Comparison of ENCODE assay signal across 8 cellular contexts in genomic region chr2:68158134-68158447, GRCh38. TPM values are rescaled to one million over a fixed set of nuclear protein-coding genes. Genes with fewer than 3 reads are reported as not detected.
A peak's percentile ranks its signal among the peaks of the same experiment; 100 is the strongest.
DNase-seq lines count a peak whose midpoint lies in the region; ATAC-seq and TF ChIP-seq lines count a peak whose summit lies in the region.

No MANE protein-coding gene starts in this region.

- no peak for ATAC-seq in lung (ENCODE audit: insufficient read depth, low FRiP score)
- ATAC-seq in upper lobe of left lung (ENCODE audit: low FRiP score in 2 of 2): no peak
- no peak for ATAC-seq in HG03432 (IDR thresholded peaks at IDR 0.05; ENCODE audit: unreplicated experiment)

- H3K4me1 Mint-ChIP-seq in activated naive CD4-positive, alpha-beta T cell treated with anti-CD3 and anti-CD28 coated beads for 36 hours (ENCODE audit: low read depth): peaks cover 50% of the 10 kb centered on the region

- TF ChIP-seq POLR2A in upper lobe of left lung (IDR thresholded peaks at IDR 0.05): peak in 1 of 4 donors; percentile 2

- H3K4me1 ChIP-seq in lung (ENCODE audit: control insufficient read depth in 2 of 2, insufficient read depth in 2 of 2, low read length in 2 of 2) (peaks cover 0 to 3% of the 10 kb centered on the region in 2 donors), upper lobe of left lung (peaks cover 15 to 37% (median 25%) of the 10 kb centered on the region in 4 donors)

- H3K27me3 ChIP-seq in lung (ENCODE audit: control insufficient read depth, insufficient read depth): no peaks in the 10 kb centered on the region
- H3K27me3 ChIP-seq in upper lobe of left lung: no peaks in the 10 kb centered on the region

- peaks cover 1 to 9% of the 10 kb centered on the region in 2 donors for H3K36me3 ChIP-seq in lung (ENCODE audit: control insufficient read depth in 2 of 2, insufficient read depth in 2 of 2, low read length in 2 of 2)
- H3K36me3 ChIP-seq in upper lobe of left lung: peaks cover 3 to 31% (median 11%) of the 10 kb centered on the region in 4 donors

- H3K9me3 ChIP-seq in lung (ENCODE audit: control insufficient read depth in 2 of 2, insufficient read depth in 1 of 2, low read length in 1 of 2): no peaks in the 10 kb centered on the region
- no peaks in the 10 kb centered on the region for H3K9me3 ChIP-seq in upper lobe of left lung

- TF ChIP-seq CTCF in astrocyte of the spinal cord (IDR thresholded peaks at IDR 0.05; ENCODE audit: low read depth, low read length): no peak
- TF ChIP-seq CTCF in lung (IDR thresholded peaks at IDR 0.05; ENCODE audit: control extremely low read depth, extremely low read depth): no peak
- no peak for TF ChIP-seq CTCF in upper lobe of left lung (IDR thresholded peaks at IDR 0.05)

- no peaks in the 10 kb centered on the region for H3K27me3 Mint-ChIP-seq in activated naive CD4-positive, alpha-beta T cell treated with anti-CD3 and anti-CD28 coated beads for 36 hours (ENCODE audit: low read depth)

- peaks cover 25% of the 10 kb centered on the region for H3K36me3 Mint-ChIP-seq in activated naive CD4-positive, alpha-beta T cell treated with anti-CD3 and anti-CD28 coated beads for 36 hours (ENCODE audit: low read depth)

- intact Hi-C loops in activated naive CD4-positive, alpha-beta T cell treated with anti-CD3 and anti-CD28 coated beads for 36 hours (cut with micrococcal nuclease): loop anchor here (2.0 to 5.0 kb wide), 3 partner anchors 15 to 584 kb away; no protein-coding TSS in a partner anchor

- H3K4me3 Mint-ChIP-seq in activated naive CD4-positive, alpha-beta T cell treated with anti-CD3 and anti-CD28 coated beads for 36 hours: peak overlapping the region; percentile 91

- no peaks in the 10 kb centered on the region for H3K9me3 Mint-ChIP-seq in activated naive CD4-positive, alpha-beta T cell treated with anti-CD3 and anti-CD28 coated beads for 36 hours

- H3K4me3 ChIP-seq in astrocyte of the spinal cord (ENCODE audit: low read depth, low read length) (peak overlapping the region; percentile 99), lung (peak overlapping the region; percentile 99), upper lobe of left lung (peak overlapping the region; percentile 77 to 97 (median 90))

- no peak for DNase-seq in activated naive CD4-positive, alpha-beta T cell treated with anti-CD3 and anti-CD28 coated beads for 36 hours
- no peak for DNase-seq in activated naive CD4-positive, alpha-beta T cell (lab: John Stamatoyannopoulos, UW)
- DNase-seq in astrocyte of the spinal cord (ENCODE audit: low read depth, low spot score): no peak
- DNase-seq in lung (ENCODE audit: low spot score): no peak
- DNase-seq in upper lobe of left lung: no peak
- DNase-seq in islet precursor cell: no peak
- DNase-seq in KBM-7: no peak

- no peak for TF ChIP-seq EP300 in upper lobe of left lung (IDR thresholded peaks at IDR 0.05)

- CTCF ChIA-PET in activated naive CD4-positive, alpha-beta T cell treated with anti-CD3 and anti-CD28 coated beads for 36 hours (lab: Charles Lee): interaction anchor here (1.3 kb wide), 1 partner anchor 68 kb away, joined by 3 read pairs; no protein-coding TSS in a partner anchor

- WGBS in lung, 2 donors: 0% methylated on average over 7 of the region's 7 CpGs
- WGBS in upper lobe of left lung, 2 donors: 2 to 6% methylated on average over 1 to 7 of the region's 7 CpGs

- peak overlapping the region; percentile 99 for H3K27ac Mint-ChIP-seq in activated naive CD4-positive, alpha-beta T cell treated with anti-CD3 and anti-CD28 coated beads for 36 hours

- in situ Hi-C loops in astrocyte of the spinal cord (cut with HindIII; ENCODE audit: low sequenced_read_pairs) (no loop called here), KBM-7 (cut with MboI; ENCODE audit: low pct_unique_long_range_greater_than_20kb, low sequenced_read_pairs) (no loop called here)

- H3K27ac ChIP-seq in lung (ENCODE audit: low read depth in 1 of 2, low read length in 1 of 2) (peak overlapping the region; percentile 77 to 89), upper lobe of left lung (peak overlapping the region; percentile 89 to 96 (median 92))

RNA-seq across cellular contexts. Expression of gene PNO1, which starts 0.4 kb away (rescaled TPM):
- total RNA-seq in activated naive CD4-positive, alpha-beta T cell treated with anti-CD3 and anti-CD28 coated beads for 36 hours: 10 to 100 TPM; 14.5 to 14.6 TPM
- total RNA-seq in lung (10 to 100 TPM in 1 of 2 donors, 1 to 10 TPM in 1; 7.8 to 13.3 TPM), upper lobe of left lung (10 to 100 TPM in 4 of 6 donors, 1 to 10 TPM in 2; 7.2 to 28.1 (median 13.6) TPM)
- polyA plus RNA-seq in lung: 10 to 100 TPM in 1 of 2 donors, 1 to 10 TPM in 1; 8.2 to 19.4 TPM
